16 cellular contexts compared by ENCODE assay signal in the genomic region with DNA sequence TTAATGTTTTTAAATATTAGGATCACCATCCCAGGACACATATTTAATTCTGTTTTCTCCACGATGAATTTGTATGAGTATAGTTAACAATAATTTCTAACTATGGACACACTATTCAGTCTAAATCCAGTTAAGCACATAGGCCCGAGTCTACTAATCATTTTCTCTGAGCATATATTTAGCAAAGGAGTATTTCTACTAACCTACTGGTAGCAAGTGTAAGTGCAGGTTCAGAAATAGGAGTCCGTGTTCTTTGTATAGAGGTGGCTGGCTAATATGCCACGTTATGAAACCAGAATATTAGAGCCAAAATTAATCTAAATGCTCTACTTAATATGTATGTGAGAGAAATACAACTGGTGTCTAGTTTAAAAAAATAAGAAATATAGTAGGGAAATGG.
DNase-seq lines count a peak whose midpoint lies in the region; ATAC-seq and TF ChIP-seq lines count a peak whose summit lies in the region.
"Had no signal": no experiment of that assay in that cellular context is flagged by ENCODE, and none has a peak within 500 bp of the region (broad histone marks: within the 10 kb centered on the region; RNA-seq: fewer than 3 reads in every experiment).

No MANE protein-coding gene starts in this region.

- H3K27me3 ChIP-seq in A673 (replicated peaks; ENCODE audit: insufficient read depth, low read depth, low read length, poor library complexity) (no peaks in the 10 kb centered on the region), GM23338 (ENCODE audit: insufficient read depth) (no peaks in the 10 kb centered on the region), endodermal cell (ENCODE audit: control insufficient read depth, insufficient read depth, low read length, poor library complexity, severe bottlenecking) (no peaks in the 10 kb centered on the region), neural progenitor cell (no peaks in the 10 kb centered on the region), ascending aorta (no peaks in the 10 kb centered on the region), heart right ventricle (no peaks in the 10 kb centered on the region)
- H3K27me3 ChIP-seq: BE2C had no signal

- intact Hi-C loops in A673 (cut with micrococcal nuclease; ENCODE audit: unreplicated experiment) (no loop called here), ascending aorta (cut with DNase I) (no loop called here), heart right ventricle (cut with DNase I) (no loop called here)

- no peak overlapping the region for H2AFZ ChIP-seq in GM23338
- no peak overlapping the region for H2AFZ ChIP-seq in neural progenitor cell (replicated peaks)

- 85 to 100% methylated on average over 1 to 3 of the region's 4 CpGs for WGBS in endodermal cell (ENCODE audit: insufficient coverage in 1 of 2, insufficient read length in 1 of 2), 2 experiments
- WGBS in heart right ventricle, 2 donors = 69 to 75% methylated on average over 4 of the region's 4 CpGs

- no peaks in the 10 kb centered on the region for H3K4me1 ChIP-seq in A673 (ENCODE audit: insufficient read depth, low read length, poor library complexity, severe bottlenecking)
- no peaks in the 10 kb centered on the region for H3K4me1 ChIP-seq in GM23338 (ENCODE audit: insufficient read depth)
- H3K4me1 ChIP-seq in endodermal cell (ENCODE audit: control insufficient read depth, insufficient read depth, low read length) = peaks cover 4% of the 10 kb centered on the region
- peaks cover 4% of the 10 kb centered on the region for H3K4me1 ChIP-seq in neural progenitor cell
- no peaks in the 10 kb centered on the region for H3K4me1 ChIP-seq in ascending aorta
- no peaks in the 10 kb centered on the region for H3K4me1 ChIP-seq in heart right ventricle
- H3K4me1 ChIP-seq: BE2C, HAP-1 had no signal

- H3K4me3 Mint-ChIP-seq in GM23338 (no peak overlapping the region), endodermal cell (no peak overlapping the region), neural progenitor cell (no peak overlapping the region)
- H3K4me3 Mint-ChIP-seq: CD8-positive, alpha-beta T cell; HFFc6 had no signal

- H3K4me3 ChIP-seq in A673 (ENCODE audit: low read depth, low read length, poor library complexity, severe bottlenecking) (no peak overlapping the region), GM23338 (no peak overlapping the region), endodermal cell (ENCODE audit: low read length) (no peak overlapping the region), neural progenitor cell (no peak overlapping the region), ascending aorta (no peak overlapping the region), heart right ventricle (no peak overlapping the region)
- H3K4me3 ChIP-seq: HAP-1, K562 had no signal

- H3K9ac ChIP-seq in endodermal cell (ENCODE audit: extremely low read depth, low read length, poor library complexity, severe bottlenecking) = no peak overlapping the region
- no peak overlapping the region for H3K9ac ChIP-seq in neural progenitor cell

- H3K27me3 Mint-ChIP-seq in GM23338 (ENCODE audit: insufficient read depth, low read depth, poor library complexity) (no peaks in the 10 kb centered on the region), endodermal cell (ENCODE audit: insufficient read depth) (no peaks in the 10 kb centered on the region), neural progenitor cell (ENCODE audit: insufficient read depth, low read depth) (no peaks in the 10 kb centered on the region)

- no peaks in the 10 kb centered on the region for H4K20me1 ChIP-seq in GM23338 (replicated peaks; ENCODE audit: insufficient read depth)
- H4K20me1 ChIP-seq in neural progenitor cell (ENCODE audit: low read depth) = no peaks in the 10 kb centered on the region

- DNase-seq in A673 (ENCODE audit: low spot score) = no peak
- DNase-seq in GM23338 (ENCODE audit: low spot score) = peak; percentile 3
- DNase-seq in endodermal cell = no peak
- DNase-seq in neural progenitor cell (ENCODE audit: low spot score) = no peak
- no peak for DNase-seq in NCI-H2107 treated with DMSO at 0.1 percent for 48 hours (lab: John Stamatoyannopoulos, UW; ENCODE audit: unreplicated experiment)
- DNase-seq in ascending aorta (ENCODE audit: low spot score in 2 of 2) = no peak
- DNase-seq in heart right ventricle = no peak
- DNase-seq: BE2C; CD8-positive, alpha-beta T cell; COR-L47; GOT3; HFFc6 had no signal

- POLR2A ChIA-PET in A673 (lab: Charles Lee; ENCODE audit: low non-redundant PET) = no interaction called here

- H3K4me1 Mint-ChIP-seq in GM23338 (no peaks in the 10 kb centered on the region), endodermal cell (peaks cover 3% of the 10 kb centered on the region), neural progenitor cell (no peaks in the 10 kb centered on the region)

- no TSS peak for BruUV-seq in A673 (replicated peaks; lab: Mats Ljungman, UMichigan)

- H3K9me3 ChIP-seq in A673 (ENCODE audit: low read depth, low read length, poor library complexity, severe bottlenecking) = no peaks in the 10 kb centered on the region
- no peaks in the 10 kb centered on the region for H3K9me3 ChIP-seq in endodermal cell (ENCODE audit: control insufficient read depth, low read length)
- H3K9me3 ChIP-seq in neural progenitor cell (ENCODE audit: low read depth) = no peaks in the 10 kb centered on the region
- H3K9me3 ChIP-seq in ascending aorta = no peaks in the 10 kb centered on the region
- peaks cover 0 to 4% (median 0%) of the 10 kb centered on the region in 11 donors for H3K9me3 ChIP-seq in heart right ventricle
- H3K9me3 ChIP-seq: BE2C, HAP-1 had no signal

- H3K4me2 ChIP-seq in GM23338 (no peak overlapping the region), neural progenitor cell (no peak overlapping the region)

- no peak overlapping the region for H3K27ac Mint-ChIP-seq in GM23338
- H3K27ac Mint-ChIP-seq in endodermal cell = no peak overlapping the region
- no peak overlapping the region for H3K27ac Mint-ChIP-seq in neural progenitor cell
- H3K27ac Mint-ChIP-seq: CD8-positive, alpha-beta T cell; HFFc6 had no signal

- TF ChIP-seq CTCF in A673 (conservative IDR thresholded peaks at IDR 0.05; ENCODE audit: low read depth, low read length) (peak; percentile 27; the same call in 1 of the 2 replicates), GM23338 (conservative IDR thresholded peaks at IDR 0.05; ENCODE audit: low read depth in 2 of 2) (peak in 1 of 2 experiments; percentile 29; a peak in 2 of 4 replicates), endodermal cell (conservative IDR thresholded peaks at IDR 0.05) (peak; percentile 57), neural progenitor cell (IDR thresholded peaks at IDR 0.05) (peak; percentile 22), ascending aorta (IDR thresholded peaks at IDR 0.05) (no peak), heart right ventricle (IDR thresholded peaks at IDR 0.05) (no peak)

- H3K9me3 Mint-ChIP-seq in GM23338 = no peaks in the 10 kb centered on the region
- H3K9me3 Mint-ChIP-seq in endodermal cell = no peaks in the 10 kb centered on the region
- H3K9me3 Mint-ChIP-seq in neural progenitor cell = no peaks in the 10 kb centered on the region

- H3F3A ChIP-seq in GM23338 (replicated peaks; ENCODE audit: low read depth) (no peaks in the 10 kb centered on the region), neural progenitor cell (ENCODE audit: low read depth) (no peaks in the 10 kb centered on the region)

- H3K27ac ChIP-seq in A673 (ENCODE audit: low read depth, low read length, poor library complexity, severe bottlenecking) (no peak overlapping the region), GM23338 (ENCODE audit: low read depth) (no peak overlapping the region), endodermal cell (ENCODE audit: low read depth, low read length) (no peak overlapping the region), neural progenitor cell (no peak overlapping the region), ascending aorta (no peak overlapping the region), heart right ventricle (no peak overlapping the region)
- H3K27ac ChIP-seq: C4-2B, HL-60 had no signal

- CTCF ChIA-PET in A673 (lab: Charles Lee) = no interaction called here

- ATAC-seq in GM23338 (no peak), heart right ventricle (no peak)
- ATAC-seq: CD8-positive, alpha-beta T cell; K562 had no signal

- no peaks in the 10 kb centered on the region for H3K79me2 ChIP-seq in GM23338 (replicated peaks; ENCODE audit: insufficient read depth)
- no peaks in the 10 kb centered on the region for H3K79me2 ChIP-seq in neural progenitor cell (ENCODE audit: low read depth)

- H3K36me3 Mint-ChIP-seq in GM23338 (ENCODE audit: low read depth) (no peaks in the 10 kb centered on the region), endodermal cell (ENCODE audit: low read depth) (no peaks in the 10 kb centered on the region), neural progenitor cell (no peaks in the 10 kb centered on the region)
- H3K36me3 Mint-ChIP-seq: CD8-positive, alpha-beta T cell had no signal

- H3K36me3 ChIP-seq in A673 (ENCODE audit: insufficient read depth, low read length, poor library complexity, severe bottlenecking) (no peaks in the 10 kb centered on the region), GM23338 (ENCODE audit: insufficient read depth) (no peaks in the 10 kb centered on the region), endodermal cell (ENCODE audit: control insufficient read depth, insufficient read depth, low read length) (no peaks in the 10 kb centered on the region), neural progenitor cell (no peaks in the 10 kb centered on the region), ascending aorta (no peaks in the 10 kb centered on the region), heart right ventricle (no peaks in the 10 kb centered on the region)
- H3K36me3 ChIP-seq: BE2C, HAP-1 had no signal

- no peaks in the 10 kb centered on the region for H3K9me2 ChIP-seq in GM23338 (ENCODE audit: insufficient read depth)

TF ChIP-seq in GM23338, 12 proteins besides CTCF, POLR2A, EP300 and RAD21:
- TF ChIP-seq ZNF114 (CRISPR knock-in tag; IDR thresholded peaks at IDR 0.05) (no peak), NANOG (IDR thresholded peaks at IDR 0.05; ENCODE audit: borderline replicate concordance) (no peak)

Comparison
In these comparisons a context has a peak if more than half of its experiments do, and no peak if none do; other contexts are left out.
1. CTCF ChIP-seq: peak in A673 (single experiment), endodermal cell (single experiment) and neural progenitor cell (single experiment); none in ascending aorta (0 of 3) and heart right ventricle (0 of 9).